9 cellular contexts compared by ENCODE assay signal in genomic region chrX:68018248-68019203, GRCh38.
DNase-seq lines count a peak whose midpoint lies in the region; ATAC-seq and TF ChIP-seq lines count a peak whose summit lies in the region.
"Had no signal": no experiment of that assay in that cellular context is flagged by ENCODE, and none has a peak within 500 bp of the region (broad histone marks: within the 10 kb centered on the region; RNA-seq: fewer than 3 reads in every experiment).

No MANE protein-coding gene starts in this region.

- POLR2A ChIA-PET in A673 (lab: Charles Lee; ENCODE audit: low non-redundant PET) (no interaction called here), OCI-LY7 (lab: Charles Lee) (no interaction called here)

- CTCF ChIA-PET in A673 (lab: Charles Lee) (interaction anchor here (1.4 kb wide), 1 partner anchor 128 kb away, joined by 9 read pairs; no protein-coding TSS in a partner anchor), OCI-LY7 (lab: Charles Lee; ENCODE audit: unreplicated experiment) (no interaction called here)

- H3K4me3 ChIP-seq in A673 (ENCODE audit: low read depth, low read length, poor library complexity, severe bottlenecking), result no peak overlapping the region
- no peak overlapping the region for H3K4me3 ChIP-seq in OCI-LY7 (ENCODE audit: low read depth, low read length, poor library complexity, severe bottlenecking)
- H3K4me3 ChIP-seq in fibroblast of mammary gland (ENCODE audit: control insufficient read depth, low read depth, low read length), result no peak overlapping the region
- H3K4me3 ChIP-seq: lung had no signal

- no peaks in the 10 kb centered on the region for H3K79me2 ChIP-seq in OCI-LY7 (ENCODE audit: insufficient read depth, low read depth, low read length)

- H3K9me2 ChIP-seq in OCI-LY7 (ENCODE audit: insufficient read depth, low read length), result no peaks in the 10 kb centered on the region

- ATAC-seq in GM19351 (IDR thresholded peaks at IDR 0.05; ENCODE audit: unreplicated experiment) (peak; percentile 69), HG03045 (IDR thresholded peaks at IDR 0.05; ENCODE audit: unreplicated experiment) (no peak)

- no peak overlapping the region for H2AFZ ChIP-seq in OCI-LY7 (ENCODE audit: low read length)

- H4K20me1 ChIP-seq in OCI-LY7 (ENCODE audit: insufficient read depth, low read length), result no peaks in the 10 kb centered on the region

- no peaks in the 10 kb centered on the region for H3K36me3 ChIP-seq in A673 (ENCODE audit: insufficient read depth, low read length, poor library complexity, severe bottlenecking)
- H3K36me3 ChIP-seq in OCI-LY7 (ENCODE audit: insufficient read depth, low read length), result no peaks in the 10 kb centered on the region

- peak; percentile 41 for DNase-seq in A673 (ENCODE audit: low spot score)
- no peak for DNase-seq in OCI-LY7 (ENCODE audit: low spot score)
- DNase-seq in fibroblast of mammary gland (ENCODE audit: low read depth), result peak; percentile 47
- DNase-seq in Ammon's horn (ENCODE audit: low spot score), result no peak
- DNase-seq in mucosa of gallbladder (ENCODE audit: low spot score), result no peak
- no peak for DNase-seq in activated CD4-positive, CD25-positive, alpha-beta regulatory T cell treated with anti-CD3 and anti-CD28 coated beads, Interleukin-2, amount 50 U/mL, for 72 hours

- H3K9me3 ChIP-seq in A673 (ENCODE audit: low read depth, low read length, poor library complexity, severe bottlenecking) (no peaks in the 10 kb centered on the region), OCI-LY7 (ENCODE audit: low read length) (no peaks in the 10 kb centered on the region)

- H3K27ac ChIP-seq in A673 (ENCODE audit: low read depth, low read length, poor library complexity, severe bottlenecking) (no peak overlapping the region), OCI-LY7 (ENCODE audit: low read depth, low read length, poor library complexity, severe bottlenecking) (no peak overlapping the region)

- H3K4me2 ChIP-seq in OCI-LY7 (ENCODE audit: low read length), result no peak overlapping the region

- H3K4me1 ChIP-seq in A673 (ENCODE audit: insufficient read depth, low read length, poor library complexity, severe bottlenecking) (no peaks in the 10 kb centered on the region), OCI-LY7 (ENCODE audit: insufficient read depth, low read length, poor library complexity, severe bottlenecking) (no peaks in the 10 kb centered on the region)

- peak; percentile 68 for TF ChIP-seq CTCF in A673 (conservative IDR thresholded peaks at IDR 0.05; ENCODE audit: low read depth, low read length)
- TF ChIP-seq CTCF in OCI-LY7 (conservative IDR thresholded peaks at IDR 0.05; ENCODE audit: low read length), result peak; percentile 46
- TF ChIP-seq CTCF in fibroblast of mammary gland (conservative IDR thresholded peaks at IDR 0.05; ENCODE audit: control insufficient read depth, insufficient read depth, low read depth, low read length), result peak; percentile 63

- H3K27me3 ChIP-seq in A673 (replicated peaks; ENCODE audit: insufficient read depth, low read depth, low read length, poor library complexity), result no peaks in the 10 kb centered on the region

- no TSS peak for BruUV-seq in A673 (replicated peaks; lab: Mats Ljungman, UMichigan)
- BruUV-seq in OCI-LY7 (replicated peaks; lab: Mats Ljungman, UMichigan), result no TSS peak

- intact Hi-C loops in A673 (cut with micrococcal nuclease; ENCODE audit: unreplicated experiment), result loop anchor here (5.0 kb wide), 1 partner anchor 129 kb away; no protein-coding TSS in a partner anchor
- intact Hi-C loops in OCI-LY7 (cut with micrococcal nuclease; ENCODE audit: unreplicated experiment), result no loop called here

Comparison
In these comparisons a context has a peak if more than half of its experiments do, and no peak if none do; other contexts are left out.
1. DNase-seq: peak in A673 (single experiment) and fibroblast of mammary gland (single experiment); none in OCI-LY7 (single experiment), Ammon's horn (single experiment), mucosa of gallbladder (single experiment) and activated CD4-positive, CD25-positive, alpha-beta regulatory T cell treated with anti-CD3 and anti-CD28 coated beads, Interleukin-2, amount 50 U/mL, for 72 hours (single experiment).
2. Peak in every context shown above with its lines, with median percentiles within 50 percentile points of each other: CTCF ChIP-seq.